Comparison of ENCODE assay signal across 12 cellular contexts in genomic region chr1:234216116-234216703, GRCh38.
A peak's percentile ranks its signal among the peaks of the same experiment; 100 is the strongest.
DNase-seq lines count a peak whose midpoint lies in the region; ATAC-seq and TF ChIP-seq lines count a peak whose summit lies in the region.
"Had no signal": no experiment of that assay in that cellular context is flagged by ENCODE, and none has a peak within 500 bp of the region (broad histone marks: within the 10 kb centered on the region; RNA-seq: fewer than 3 reads in every experiment).

No MANE protein-coding gene starts in this region.

- peak overlapping the region; percentile 76 for H3K4me3 Mint-ChIP-seq in CD4-positive, alpha-beta T cell
- peak overlapping the region; percentile 22 for H3K4me3 Mint-ChIP-seq in activated naive CD8-positive, alpha-beta T cell treated with anti-CD3 and anti-CD28 coated beads, Interleukin-2, amount 50 U/mL, for 24 hours

- ATAC-seq in CD4-positive, alpha-beta T cell (ENCODE audit: poor library complexity), result no peak
- ATAC-seq in GM18868 (IDR thresholded peaks at IDR 0.05; ENCODE audit: unreplicated experiment), result peak; percentile 59
- ATAC-seq in HG03097 (IDR thresholded peaks at IDR 0.05; ENCODE audit: low FRiP score, unreplicated experiment), result peak; percentile 48
- ATAC-seq in activated naive CD8-positive, alpha-beta T cell treated with anti-CD3 and anti-CD28 coated beads, Interleukin-2, amount 50 U/mL, for 24 hours, result no peak
- no peak for ATAC-seq in HG03521 (IDR thresholded peaks at IDR 0.05; ENCODE audit: unreplicated experiment)

- CTCF ChIA-PET in CD4-positive, alpha-beta T cell (lab: Charles Lee), result interaction anchor here (1.3 to 4.8 kb wide), 2 partner anchors 94 to 111 kb away, joined by 3 to 43 read pairs; no protein-coding TSS in a partner anchor

- no peaks in the 10 kb centered on the region for H3K9me3 Mint-ChIP-seq in CD4-positive, alpha-beta T cell
- H3K9me3 Mint-ChIP-seq in activated naive CD8-positive, alpha-beta T cell treated with anti-CD3 and anti-CD28 coated beads, Interleukin-2, amount 50 U/mL, for 24 hours, result no peaks in the 10 kb centered on the region

- peaks cover 26% of the 10 kb centered on the region for H3K27me3 ChIP-seq in CD4-positive, alpha-beta T cell (ENCODE audit: control insufficient read depth, insufficient read depth, low read length)

- peaks cover 39% of the 10 kb centered on the region for H3K27me3 Mint-ChIP-seq in CD4-positive, alpha-beta T cell
- peaks cover 10% of the 10 kb centered on the region for H3K27me3 Mint-ChIP-seq in activated naive CD8-positive, alpha-beta T cell treated with anti-CD3 and anti-CD28 coated beads, Interleukin-2, amount 50 U/mL, for 24 hours

- no peaks in the 10 kb centered on the region for H3K9me3 ChIP-seq in CD4-positive, alpha-beta T cell (ENCODE audit: control insufficient read depth, low read length)
- H3K9me3 ChIP-seq: thoracic aorta had no signal

- intact Hi-C loops in CD4-positive, alpha-beta T cell (cut with DNase I, micrococcal nuclease), result no loop called here

- DNase-seq in CD4-positive, alpha-beta T cell, result no peak
- no peak for DNase-seq in activated naive CD8-positive, alpha-beta T cell treated with anti-CD3 and anti-CD28 coated beads, Interleukin-2, amount 50 U/mL, for 24 hours
- DNase-seq in SKM-1 (lab: John Stamatoyannopoulos, UW; ENCODE audit: unreplicated experiment) (no peak), nucleus accumbens (lab: John Stamatoyannopoulos, UW) (no peak), NCI-H146 treated with DMSO at 0.1 percent for 48 hours (lab: John Stamatoyannopoulos, UW; ENCODE audit: unreplicated experiment) (no peak)
- DNase-seq: AML-193 had no signal

- peaks cover 20% of the 10 kb centered on the region for H3K4me1 Mint-ChIP-seq in CD4-positive, alpha-beta T cell (ENCODE audit: low read depth)
- peaks cover 39% of the 10 kb centered on the region for H3K4me1 Mint-ChIP-seq in activated naive CD8-positive, alpha-beta T cell treated with anti-CD3 and anti-CD28 coated beads, Interleukin-2, amount 50 U/mL, for 24 hours

- no peak overlapping the region for H3K27ac ChIP-seq in CD4-positive, alpha-beta T cell (ENCODE audit: low read depth, low read length)
- H3K27ac ChIP-seq: hepatocyte, thoracic aorta had no signal

- H3K36me3 Mint-ChIP-seq in CD4-positive, alpha-beta T cell (ENCODE audit: low read depth), result no peaks in the 10 kb centered on the region
- H3K36me3 Mint-ChIP-seq in activated naive CD8-positive, alpha-beta T cell treated with anti-CD3 and anti-CD28 coated beads, Interleukin-2, amount 50 U/mL, for 24 hours (ENCODE audit: low read depth), result no peaks in the 10 kb centered on the region

- POLR2A ChIA-PET in CD4-positive, alpha-beta T cell (lab: Charles Lee), result interaction anchor here (0.7 kb wide), 1 partner anchor 157 kb away, joined by 4 read pairs; the partner anchor contains the start of gene COA6

- no peak for TF ChIP-seq CTCF in CD4-positive, alpha-beta T cell (IDR thresholded peaks at IDR 0.05)

- no peak overlapping the region for H3K27ac Mint-ChIP-seq in CD4-positive, alpha-beta T cell
- H3K27ac Mint-ChIP-seq in activated naive CD8-positive, alpha-beta T cell treated with anti-CD3 and anti-CD28 coated beads, Interleukin-2, amount 50 U/mL, for 24 hours, result no peak overlapping the region
- H3K27ac Mint-ChIP-seq: progenitor cell of endocrine pancreas had no signal

Comparison
In these comparisons a context has a peak if more than half of its experiments do, and no peak if none do; other contexts are left out.
1. ATAC-seq: peak in GM18868 (single experiment) and HG03097 (single experiment); none in CD4-positive, alpha-beta T cell (single experiment), activated naive CD8-positive, alpha-beta T cell treated with anti-CD3 and anti-CD28 coated beads, Interleukin-2, amount 50 U/mL, for 24 hours (single experiment) and HG03521 (single experiment).